In the genomic region with DNA sequence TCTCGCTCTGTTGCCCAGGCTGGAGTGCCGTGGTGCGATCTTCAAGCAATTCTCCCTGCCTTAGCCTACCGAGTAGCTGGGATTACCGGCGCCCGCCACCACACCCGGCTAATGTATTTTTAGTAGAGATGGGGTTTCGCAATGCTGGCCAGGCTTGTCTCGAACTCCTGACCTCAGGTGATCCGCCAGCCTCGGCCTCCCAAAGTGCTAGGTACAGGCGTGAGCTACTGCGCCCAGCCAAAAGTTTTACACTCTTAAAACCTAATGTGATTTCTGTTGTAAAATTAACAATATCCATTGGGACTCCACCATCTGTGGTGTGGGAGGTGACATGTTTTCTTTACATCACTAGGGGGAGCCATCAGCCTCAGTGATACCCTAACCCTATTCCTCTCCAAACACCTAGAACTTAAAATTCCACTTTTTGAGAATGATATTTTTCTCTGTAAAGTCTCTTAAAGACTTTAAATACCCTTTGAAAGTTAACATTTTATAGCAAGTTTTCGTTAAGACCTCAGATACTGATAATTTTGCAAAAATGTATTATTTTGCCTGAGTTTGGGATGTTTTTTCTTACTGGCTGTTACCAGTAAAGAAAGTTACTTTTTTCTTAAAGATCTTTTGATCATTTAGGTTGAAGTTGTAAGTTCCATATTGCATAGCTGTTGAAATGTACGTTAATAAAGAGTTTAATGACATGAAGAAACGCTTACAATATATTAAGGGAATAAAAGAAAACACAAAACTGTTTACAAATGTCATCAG, we compare ENCODE assay signal across 8 cellular contexts. TPM values are rescaled to one million over a fixed set of nuclear protein-coding genes. Genes with fewer than 3 reads are reported as not detected.
DNase-seq lines count a peak whose midpoint lies in the region; ATAC-seq and TF ChIP-seq lines count a peak whose summit lies in the region.

No MANE protein-coding gene starts in this region.

- no peak overlapping the region for H3K27ac ChIP-seq in 22Rv1
- H3K27ac ChIP-seq in HUES6 (ENCODE audit: low read depth, low read length) = peak overlapping the region; percentile 9; the same call in 1 of the 2 replicates

- no peak overlapping the region for H3K4me3 ChIP-seq in HUES6 (ENCODE audit: low read depth, low read length)

- peak; percentile 91 for TF ChIP-seq CTCF in 22Rv1 (IDR thresholded peaks at IDR 0.05)

- ATAC-seq in GM18873 (IDR thresholded peaks at IDR 0.05; ENCODE audit: low FRiP score, unreplicated experiment) = no peak

- H3K36me3 ChIP-seq in HUES6 (ENCODE audit: control insufficient read depth, insufficient read depth, low read length) = no peaks in the 10 kb centered on the region

- peak; percentile 62 for DNase-seq in EH (ENCODE audit: low read depth)
- DNase-seq in SHP77 treated with DMSO at 0.1 percent for 48 hours (lab: John Stamatoyannopoulos, UW) = peak; percentile 5
- peak; percentile 73 for DNase-seq in dermis blood vessel endothelial cell
- DNase-seq in lung microvascular endothelial cell (ENCODE audit: low read depth in 2 of 2) = peak; percentile 64 to 67
- DNase-seq in globus pallidus (ENCODE audit: low spot score) = no peak

- no peaks in the 10 kb centered on the region for H3K27me3 ChIP-seq in HUES6 (ENCODE audit: control insufficient read depth, insufficient read depth, low read length)

- H3K4me1 ChIP-seq in HUES6 (ENCODE audit: control insufficient read depth, insufficient read depth, low read length) = 0 out of 2 replicates have a peak, but pooled peaks cover 3% of the 10 kb centered on the region

- no peak overlapping the region for H3K9ac ChIP-seq in HUES6 (ENCODE audit: low read length)

- H3K9me3 ChIP-seq in HUES6 (ENCODE audit: control insufficient read depth, insufficient read depth, low read depth, low read length) = peaks cover 14% of the 10 kb centered on the region

RNA-seq across cellular contexts. Expression of gene EIF2AK2, which starts 11.6 kb away (rescaled TPM):
- 18.9 and 33.2 TPM in 2 replicates for total RNA-seq in dermis blood vessel endothelial cell
- 16.8 and 17.5 TPM in 2 replicates for total RNA-seq in lung microvascular endothelial cell

RNA-seq across cellular contexts. Expression of gene SULT6B1, which starts 20.1 kb away (rescaled TPM):
- total RNA-seq in dermis blood vessel endothelial cell (not detected in 2 replicates), lung microvascular endothelial cell (not detected in 2 replicates)

RNA-seq across cellular contexts. Expression of gene CEBPZOS, which starts 27.9 kb away (rescaled TPM):
- total RNA-seq in dermis blood vessel endothelial cell = 10.6 and 13.8 TPM in 2 replicates
- total RNA-seq in lung microvascular endothelial cell = 4.6 and 7.4 TPM in 2 replicates
